9 cellular contexts compared by ENCODE assay signal in genomic region chr12:89863968-89864367, GRCh38.
DNase-seq lines count a peak whose midpoint lies in the region; ATAC-seq and TF ChIP-seq lines count a peak whose summit lies in the region.
"Had no signal": no experiment of that assay in that cellular context is flagged by ENCODE, and none has a peak within 500 bp of the region (broad histone marks: within the 10 kb centered on the region; RNA-seq: fewer than 3 reads in every experiment).

No MANE protein-coding gene starts in this region.

- H3K27ac Mint-ChIP-seq in activated B cell treated with CpG ODN at 0.5 μM for 24 hours (peak overlapping the region; percentile 96), nephron (peak overlapping the region in 2 of 3 experiments; percentile 77 to 83)

- CTCF ChIA-PET in activated B cell treated with CpG ODN at 0.5 μM for 24 hours (lab: Charles Lee), result interaction anchor here (0.9 to 1.4 kb wide), 4 partner anchors 10 to 155 kb away, joined by 3 to 5 read pairs (median 4); partner anchors contain the start of gene ATP2B1

- no peaks in the 10 kb centered on the region for H3K36me3 Mint-ChIP-seq in activated B cell treated with CpG ODN at 0.5 μM for 24 hours (ENCODE audit: low read depth)
- H3K36me3 Mint-ChIP-seq in nephron (ENCODE audit: low read depth), result no peaks in the 10 kb centered on the region
- H3K36me3 Mint-ChIP-seq: mesothelial cell of epicardium had no signal

- no peak overlapping the region for H3K27ac ChIP-seq in psoas muscle

- intact Hi-C loops in activated B cell treated with CpG ODN at 0.5 μM for 24 hours (cut with micrococcal nuclease) (loop anchor here (1.0 to 5.0 kb wide), 7 partner anchors 16 to 388 kb away; no protein-coding TSS in a partner anchor), psoas muscle (cut with DNase I) (no loop called here)

- peaks cover 10% of the 10 kb centered on the region for H3K4me1 ChIP-seq in psoas muscle

- H3K4me1 Mint-ChIP-seq in activated B cell treated with CpG ODN at 0.5 μM for 24 hours, result peaks cover 60% of the 10 kb centered on the region
- H3K4me1 Mint-ChIP-seq in nephron, result peaks cover 20% of the 10 kb centered on the region

- H3K36me3 ChIP-seq in psoas muscle (ENCODE audit: insufficient read depth in 1 of 2, low read depth in 1 of 2), result no peaks in the 10 kb centered on the region

- no peak for TF ChIP-seq CTCF in activated B cell treated with CpG ODN at 0.5 μM for 24 hours (IDR thresholded peaks at IDR 0.05)
- TF ChIP-seq CTCF in nephron (IDR thresholded peaks at IDR 0.05; ENCODE audit: unreplicated experiment in 3 of 3), result no peak
- TF ChIP-seq CTCF in psoas muscle (IDR thresholded peaks at IDR 0.05), result no peak

- H3K4me3 Mint-ChIP-seq in activated B cell treated with CpG ODN at 0.5 μM for 24 hours (peak overlapping the region; percentile 81), nephron (no peak overlapping the region)
- H3K4me3 Mint-ChIP-seq: mesothelial cell of epicardium had no signal

- H3K27me3 Mint-ChIP-seq in activated B cell treated with CpG ODN at 0.5 μM for 24 hours, result no peaks in the 10 kb centered on the region
- H3K27me3 Mint-ChIP-seq in nephron (ENCODE audit: low read depth), result peaks cover 4% of the 10 kb centered on the region

- H3K9me3 Mint-ChIP-seq in activated B cell treated with CpG ODN at 0.5 μM for 24 hours (peaks cover 4% of the 10 kb centered on the region), nephron (peaks cover 17% of the 10 kb centered on the region)

- ATAC-seq in GM18867 (IDR thresholded peaks at IDR 0.05; ENCODE audit: unreplicated experiment), result peak; percentile 31
- ATAC-seq in HG03342 (IDR thresholded peaks at IDR 0.05; ENCODE audit: unreplicated experiment), result peak; percentile 26
- ATAC-seq in activated B cell treated with CpG ODN at 0.5 μM for 24 hours (ENCODE audit: low read depth), result peak; percentile 35
- no peak for ATAC-seq in psoas muscle

- DNase-seq in activated B cell treated with CpG ODN at 0.5 μM for 24 hours (no peak), NCI-H187 treated with DMSO at 0.1 percent for 48 hours (lab: John Stamatoyannopoulos, UW) (no peak), iPS-NIHi7 (ENCODE audit: extremely low spot score) (no peak), psoas muscle (no peak)
- no peak for DNase-seq in activated effector memory CD4-positive, alpha-beta T cell treated with anti-CD3 and anti-CD28 coated beads, Interleukin-2, amount 50 U/mL, for 16 hours

- no peak overlapping the region for H3K4me3 ChIP-seq in psoas muscle

- POLR2A ChIA-PET in activated B cell treated with CpG ODN at 0.5 μM for 24 hours (lab: Charles Lee), result interaction anchor here (0.6 to 6.0 kb wide), 10 partner anchors 15 to 155 kb away, joined by 3 to 64 read pairs (median 5); partner anchors contain the start of gene ATP2B1

- no peaks in the 10 kb centered on the region for H3K9me3 ChIP-seq in psoas muscle

- H3K27me3 ChIP-seq in psoas muscle (ENCODE audit: insufficient read depth in 3 of 3, low read length in 2 of 3), result no peaks in the 10 kb centered on the region

Comparison
In these comparisons a context has a peak if more than half of its experiments do, and no peak if none do; other contexts are left out.
1. ATAC-seq: peak in GM18867 (single experiment), HG03342 (single experiment) and activated B cell treated with CpG ODN at 0.5 μM for 24 hours (single experiment); none in psoas muscle (0 of 4).